ENCODE assay signal across 14 cellular contexts in genomic region chr4:74661427-74662171, GRCh38.
DNase-seq lines count a peak whose midpoint lies in the region; ATAC-seq and TF ChIP-seq lines count a peak whose summit lies in the region.
"Had no signal": no experiment of that assay in that cellular context is flagged by ENCODE, and none has a peak within 500 bp of the region (broad histone marks: within the 10 kb centered on the region; RNA-seq: fewer than 3 reads in every experiment).

No MANE protein-coding gene starts in this region.

- H3K27me3 ChIP-seq in GM23338 (ENCODE audit: insufficient read depth) (no peaks in the 10 kb centered on the region), tibial nerve (no peaks in the 10 kb centered on the region)
- H3K27me3 ChIP-seq: gastrocnemius medialis had no signal

- H3K4me1 ChIP-seq in GM23338 (ENCODE audit: insufficient read depth) (peaks cover 23% of the 10 kb centered on the region), tibial nerve (peaks cover 0 to 13% (median 0%) of the 10 kb centered on the region in 4 donors)
- H3K4me1 ChIP-seq: gastrocnemius medialis, parathyroid adenoma had no signal

- POLR2A ChIA-PET in WTC11 (lab: Charles Lee) = interaction anchor here (0.5 kb wide), 1 partner anchor 343 kb away, joined by 3 read pairs; no protein-coding TSS in a partner anchor

- no peak for DNase-seq in GM23338 (ENCODE audit: low spot score)
- DNase-seq in WTC11 (ENCODE audit: low spot score) = no peak
- peak; percentile 38 for DNase-seq in fibroblast of peridontal ligament (ENCODE audit: extremely low read depth)
- DNase-seq in GM19240 (ENCODE audit: insufficient read length, low spot score) = no peak
- DNase-seq in NCI-H510A treated with DMSO at 0.1 percent for 48 hours (lab: John Stamatoyannopoulos, UW) = no peak
- no peak for DNase-seq in tibial nerve (ENCODE audit: low spot score in 2 of 2)
- DNase-seq: activated CD8-positive, alpha-beta memory T cell treated with anti-CD3 and anti-CD28 coated beads, Interleukin-2, amount 50 U/mL, for 4 hours; gastrocnemius medialis; NCI-H1105 treated with DMSO at 0.1 percent for 48 hours; T-cell had no signal

- H3K9me2 ChIP-seq in GM23338 (ENCODE audit: insufficient read depth) = peaks cover 4% of the 10 kb centered on the region; the same call in 1 of the 2 replicates

- no peaks in the 10 kb centered on the region for H3K9me3 ChIP-seq in tibial nerve
- H3K9me3 ChIP-seq: gastrocnemius medialis had no signal

- TF ChIP-seq CTCF in 22Rv1 (IDR thresholded peaks at IDR 0.05) (no peak), GM23338 (conservative IDR thresholded peaks at IDR 0.05; ENCODE audit: low read depth in 2 of 2) (no peak), WTC11 (IDR thresholded peaks at IDR 0.05) (no peak), tibial nerve (IDR thresholded peaks at IDR 0.05) (no peak)

- ATAC-seq in GM23338 = no peak
- no peak for ATAC-seq in WTC11
- no peak for ATAC-seq in GM19023 (IDR thresholded peaks at IDR 0.05; ENCODE audit: unreplicated experiment)
- ATAC-seq: gastrocnemius medialis, T-cell had no signal

- no peak for TF ChIP-seq POLR2A in tibial nerve (IDR thresholded peaks at IDR 0.05)

- WGBS in tibial nerve, 2 donors = 72 to 73% methylated on average over 2 of the region's 2 CpGs

- H3K27ac ChIP-seq in 22Rv1 = peak overlapping the region; percentile 57
- no peak overlapping the region for H3K27ac ChIP-seq in GM23338 (ENCODE audit: low read depth)
- no peak overlapping the region for H3K27ac ChIP-seq in tibial nerve
- H3K27ac ChIP-seq: gastrocnemius medialis, parathyroid adenoma had no signal

- no peak overlapping the region for H3K4me3 ChIP-seq in GM23338
- H3K4me3 ChIP-seq in tibial nerve = no peak overlapping the region
- H3K4me3 ChIP-seq: gastrocnemius medialis had no signal

- TF ChIP-seq EP300 in tibial nerve (IDR thresholded peaks at IDR 0.05) = no peak

- H4K20me1 ChIP-seq in GM23338 (replicated peaks; ENCODE audit: insufficient read depth) = no peaks in the 10 kb centered on the region

- H3K36me3 ChIP-seq in GM23338 (ENCODE audit: insufficient read depth) = no peaks in the 10 kb centered on the region
- H3K36me3 ChIP-seq in tibial nerve = no peaks in the 10 kb centered on the region
- H3K36me3 ChIP-seq: gastrocnemius medialis had no signal

- no peaks in the 10 kb centered on the region for H3F3A ChIP-seq in GM23338 (replicated peaks; ENCODE audit: low read depth)

- H3K4me2 ChIP-seq in GM23338 = no peak overlapping the region

- CTCF ChIA-PET in WTC11 (lab: Charles Lee) = no interaction called here

- H3K27me3 Mint-ChIP-seq in GM23338 (ENCODE audit: insufficient read depth, low read depth, poor library complexity) (no peaks in the 10 kb centered on the region), WTC11 (ENCODE audit: low read depth) (no peaks in the 10 kb centered on the region)

- H3K4me3 Mint-ChIP-seq in GM23338 (no peak overlapping the region), WTC11 (no peak overlapping the region)
- H3K4me3 Mint-ChIP-seq: activated naive CD8-positive, alpha-beta T cell; T-cell had no signal

- no peaks in the 10 kb centered on the region for H3K36me3 Mint-ChIP-seq in GM23338 (ENCODE audit: low read depth)
- no peaks in the 10 kb centered on the region for H3K36me3 Mint-ChIP-seq in WTC11
- H3K36me3 Mint-ChIP-seq: activated naive CD8-positive, alpha-beta T cell; T-cell had no signal

- peaks cover 22% of the 10 kb centered on the region for H3K4me1 Mint-ChIP-seq in GM23338
- peaks cover 27% of the 10 kb centered on the region for H3K4me1 Mint-ChIP-seq in WTC11
- H3K4me1 Mint-ChIP-seq: T-cell had no signal

- H3K27ac Mint-ChIP-seq in GM23338 = no peak overlapping the region
- H3K27ac Mint-ChIP-seq in WTC11 = no peak overlapping the region
- H3K27ac Mint-ChIP-seq: activated naive CD8-positive, alpha-beta T cell; T-cell had no signal

- H3K9me3 Mint-ChIP-seq in GM23338 = no peaks in the 10 kb centered on the region
- H3K9me3 Mint-ChIP-seq in WTC11 = no peaks in the 10 kb centered on the region
- H3K9me3 Mint-ChIP-seq: T-cell had no signal

- H3K79me2 ChIP-seq in GM23338 (replicated peaks; ENCODE audit: insufficient read depth) = no peaks in the 10 kb centered on the region
- H3K79me2 ChIP-seq: parathyroid adenoma had no signal

- H2AFZ ChIP-seq in GM23338 = peak overlapping the region; percentile 45; the same call in 1 of the 2 replicates
- H2AFZ ChIP-seq: parathyroid adenoma had no signal

TF ChIP-seq in GM23338, 12 proteins besides CTCF, POLR2A, EP300 and RAD21 (continues in another document):
- TF ChIP-seq ZNF114 (CRISPR knock-in tag; IDR thresholded peaks at IDR 0.05) (no peak), EZH2 (IDR thresholded peaks at IDR 0.05; ENCODE audit: low read depth, unreplicated experiment) (no peak), POLR2AphosphoS5 (IDR thresholded peaks at IDR 0.05; ENCODE audit: low read depth) (no peak), ZNF331 (CRISPR knock-in tag; IDR thresholded peaks at IDR 0.05; ENCODE audit: low read depth) (no peak), CREB1 (CRISPR knock-in tag; IDR thresholded peaks at IDR 0.05; ENCODE audit: low read depth) (no peak), JUNB (IDR thresholded peaks at IDR 0.05; ENCODE audit: unreplicated experiment) (no peak), EZH2phosphoT487 (IDR thresholded peaks at IDR 0.05; ENCODE audit: unreplicated experiment) (no peak), STAT1 (IDR thresholded peaks at IDR 0.05; ENCODE audit: unreplicated experiment) (no peak)

TF ChIP-seq in WTC11, 78 proteins besides CTCF, POLR2A, EP300 and RAD21:
- no peak for TF ChIP-seq RORB (CRISPR knock-in tag; IDR thresholded peaks at IDR 0.05)
- no peak for TF ChIP-seq NR2C2 (CRISPR knock-in tag; IDR thresholded peaks at IDR 0.05)
- TF ChIP-seq, protein P1, sequence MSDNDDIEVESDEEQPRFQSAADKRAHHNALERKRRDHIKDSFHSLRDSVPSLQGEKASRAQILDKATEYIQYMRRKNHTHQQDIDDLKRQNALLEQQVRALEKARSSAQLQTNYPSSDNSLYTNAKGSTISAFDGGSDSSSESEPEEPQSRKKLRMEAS (CRISPR knock-in tag; IDR thresholded peaks at IDR 0.05) = no peak
- TF ChIP-seq FOXK1 (CRISPR knock-in tag; IDR thresholded peaks at IDR 0.05) = no peak
- peak; percentile 36; the same call in 1 of the 2 replicates for TF ChIP-seq GABPB1 (CRISPR knock-in tag; IDR thresholded peaks at IDR 0.05)
- no peak for TF ChIP-seq MXD4 (CRISPR knock-in tag; IDR thresholded peaks at IDR 0.05; ENCODE audit: borderline replicate concordance)
